Comparison of ENCODE assay signal across 28 cellular contexts in the genomic region with DNA sequence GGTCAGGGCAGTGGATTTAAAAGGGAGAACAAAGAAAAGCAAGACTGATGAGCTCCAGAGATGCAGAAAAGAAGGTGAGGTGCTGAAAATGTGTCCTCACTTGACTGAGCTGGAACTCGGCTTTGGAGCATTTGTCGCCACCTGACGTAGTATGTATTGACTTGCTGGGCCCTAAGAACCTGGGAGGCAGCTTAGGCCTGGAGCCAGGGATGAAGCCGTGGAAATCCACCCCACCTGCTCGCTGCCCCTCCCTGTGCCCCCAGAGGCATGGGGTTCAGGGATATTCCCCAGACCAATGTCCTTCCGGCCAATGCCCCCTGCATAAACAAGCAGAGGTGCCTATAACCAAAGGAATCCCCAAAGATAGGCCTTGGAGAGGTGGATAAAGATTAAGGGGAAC. TPM values are rescaled to one million over a fixed set of nuclear protein-coding genes. Genes with fewer than 3 reads are reported as not detected.
"Had no signal": no experiment of that assay in that cellular context is flagged by ENCODE, and none has a peak within 500 bp of the region (broad histone marks: within the 10 kb centered on the region; RNA-seq: fewer than 3 reads in every experiment).

No MANE protein-coding gene starts in this region.

- H3K27me3 Mint-ChIP-seq: dendritic cell treated with granulocyte-macrophage colony-stimulating factor and Interleukin-4, amounts not matched to agents 40 ng/mL and 50 ng/mL, for 4 days; memory B cell; naive B cell; natural killer cell treated with Interleukin-12 subunit alpha and Interleukin-12 subunit beta and Interleukin-15 and Interleukin-18, amount 100 ng/mL, for 72 hours; type B pancreatic cell had no signal

- H3K36me3 ChIP-seq: neural progenitor cell had no signal

- ATAC-seq: foreskin keratinocyte; gastroesophageal sphincter; lower lobe of right lung; mucosa of descending colon; natural killer cell treated with Interleukin-12 subunit alpha and Interleukin-12 subunit beta and Interleukin-15 and Interleukin-18, amount 100 ng/mL, for 72 hours; stimulated activated effector memory CD8-positive, alpha-beta T cell treated with anti-CD3 and anti-CD28 coated beads, Interleukin-12 subunit alpha, Interleukin-12 subunit beta, amount 100 ng/mL, for 72 hours; stimulated activated naive CD8-positive, alpha-beta T cell treated with anti-CD3 and anti-CD28 coated beads, Interleukin-15, Interleukin-2, amounts not matched to agents 100 U/mL and 50 U/mL, for 24 hours had no signal

- H3K27ac ChIP-seq: esophagus muscularis mucosa, foreskin keratinocyte, gastroesophageal sphincter, hepatocyte, lower lobe of right lung, neural progenitor cell, prostate gland, sigmoid colon, testis, tibial artery had no signal

- H3K27me3 ChIP-seq: esophagus muscularis mucosa, foreskin keratinocyte, gastroesophageal sphincter, heart left ventricle, hepatocyte, neural progenitor cell, sigmoid colon, testis, tibial artery had no signal

- H3K9me3 Mint-ChIP-seq: dendritic cell treated with granulocyte-macrophage colony-stimulating factor and Interleukin-4, amounts not matched to agents 40 ng/mL and 50 ng/mL, for 4 days; memory B cell; mesothelial cell of epicardium; naive B cell; natural killer cell treated with Interleukin-12 subunit alpha and Interleukin-12 subunit beta and Interleukin-15 and Interleukin-18, amount 100 ng/mL, for 72 hours; neural progenitor cell; stimulated activated effector memory CD8-positive, alpha-beta T cell treated with anti-CD3 and anti-CD28 coated beads, Interleukin-12 subunit alpha, Interleukin-12 subunit beta, amount 100 ng/mL, for 72 hours; type B pancreatic cell had no signal

- H3K27ac Mint-ChIP-seq: dendritic cell treated with granulocyte-macrophage colony-stimulating factor and Interleukin-4, amounts not matched to agents 40 ng/mL and 50 ng/mL, for 4 days; memory B cell; mesothelial cell of epicardium; natural killer cell treated with Interleukin-12 subunit alpha and Interleukin-12 subunit beta and Interleukin-15 and Interleukin-18, amount 100 ng/mL, for 72 hours; type B pancreatic cell had no signal

- H3K4me1 Mint-ChIP-seq: memory B cell; mesothelial cell of epicardium; stimulated activated effector memory CD8-positive, alpha-beta T cell treated with anti-CD3 and anti-CD28 coated beads, Interleukin-12 subunit alpha, Interleukin-12 subunit beta, amount 100 ng/mL, for 72 hours had no signal

- H3K4me1 ChIP-seq: foreskin keratinocyte, gastroesophageal sphincter, lower lobe of right lung, neural progenitor cell, prostate gland, sigmoid colon, testis, tibial artery had no signal

- DNase-seq: effector CD8-positive, alpha-beta T cell; foreskin keratinocyte; left cardiac atrium; lower lobe of right lung; mucosa of descending colon; naive B cell; sigmoid colon; stimulated activated CD4-positive, alpha-beta T cell treated with anti-CD3 and anti-CD28 coated beads, Interleukin-2, amount 100 ng/mL, for 24 hours; stimulated activated CD4-positive, alpha-beta T cell treated with anti-CD3 and anti-CD28 coated beads, Interleukin-4, amount 100 ng/mL, for 24 hours; stimulated activated naive CD8-positive, alpha-beta T cell treated with anti-CD3 and anti-CD28 coated beads, Interleukin-15, Interleukin-2, amounts not matched to agents 100 U/mL and 50 U/mL, for 24 hours; testis; tibial artery had no signal

- H3K4me3 Mint-ChIP-seq: dendritic cell treated with granulocyte-macrophage colony-stimulating factor and Interleukin-4, amounts not matched to agents 40 ng/mL and 50 ng/mL, for 4 days; memory B cell; mesothelial cell of epicardium; naive B cell; natural killer cell treated with Interleukin-12 subunit alpha and Interleukin-12 subunit beta and Interleukin-15 and Interleukin-18, amount 100 ng/mL, for 72 hours; neural progenitor cell; stimulated activated effector memory CD8-positive, alpha-beta T cell treated with anti-CD3 and anti-CD28 coated beads, Interleukin-12 subunit alpha, Interleukin-12 subunit beta, amount 100 ng/mL, for 72 hours; type B pancreatic cell had no signal

- H3K9me3 ChIP-seq: esophagus muscularis mucosa, gastroesophageal sphincter, heart left ventricle, lower lobe of right lung, mucosa of descending colon, prostate gland, sigmoid colon, testis, tibial artery had no signal

- H3K9ac ChIP-seq: neural progenitor cell had no signal

- H3K4me3 ChIP-seq: esophagus muscularis mucosa, gastroesophageal sphincter, heart left ventricle, hepatocyte, lower lobe of right lung, mucosa of descending colon, neural progenitor cell, prostate gland, sigmoid colon, testis, tibial artery had no signal

RNA-seq across cellular contexts. Expression of a gene that starts 14.3 kb away (rescaled TPM):
- total RNA-seq: endothelial cell of umbilical vein; epithelial cell of proximal tubule; esophagus muscularis mucosa; foreskin keratinocyte; gastroesophageal sphincter; kidney epithelial cell; lower lobe of right lung; mesothelial cell of epicardium; mucosa of descending colon; natural killer cell treated with Interleukin-12 subunit alpha and Interleukin-12 subunit beta and Interleukin-15 and Interleukin-18, amount 100 ng/mL, for 72 hours had no signal
- polyA plus RNA-seq: endothelial cell of umbilical vein, fibroblast of lung, foreskin keratinocyte, hepatocyte had no signal
